8 cellular contexts compared by ENCODE assay signal in genomic region chr10:113381906-113382562, GRCh38.
DNase-seq lines count a peak whose midpoint lies in the region; ATAC-seq, FAIRE-seq and TF ChIP-seq lines count a peak whose summit lies in the region.

No MANE protein-coding gene starts in this region.

- TF ChIP-seq POLR2A in GM12878 (IDR thresholded peaks at IDR 0.05; ENCODE audit: low read depth, low read length): no peak

- FAIRE-seq in GM12878 (lab: Jason Lieb, UNC): no peak

- RAD21 ChIA-PET in GM12878 (lab: Charles Lee; ENCODE audit: unreplicated experiment): no interaction called here

- no peak overlapping the region for H3K9ac ChIP-seq in GM12878 (ENCODE audit: control insufficient read depth, insufficient read depth, low read length)

- H3K27ac ChIP-seq in KOPT-K1 (ENCODE audit: low read depth, low read length, poor library complexity, severe bottlenecking): peak overlapping the region; percentile 84
- H3K27ac ChIP-seq in GM12878 (ENCODE audit: control insufficient read depth, insufficient read depth): no peak overlapping the region

- no peaks in the 10 kb centered on the region for H3K36me3 ChIP-seq in KOPT-K1 (ENCODE audit: insufficient read depth, low read length)
- no peaks in the 10 kb centered on the region for H3K36me3 ChIP-seq in GM12878 (ENCODE audit: control insufficient read depth in 2 of 2, insufficient read depth in 2 of 2, low read length in 1 of 2)

- 14% methylated on average over 11 of the region's 11 CpGs for WGBS in GM12878 (ENCODE audit: insufficient coverage, insufficient replicate concordance, low lambda C conversion rate, missing lambda C conversion rate)

- no peaks in the 10 kb centered on the region for H4K20me1 ChIP-seq in GM12878 (ENCODE audit: control insufficient read depth, insufficient read depth)

- TF ChIP-seq EP300 in GM12878 (IDR thresholded peaks at IDR 0.05; ENCODE audit: borderline replicate concordance in 1 of 2, control insufficient read depth in 1 of 2, low read depth in 2 of 2, low read length in 2 of 2): no peak

- no peak for TF ChIP-seq CTCF in GM12878 (IDR thresholded peaks at IDR 0.05 in 2 of 3, conservative IDR thresholded peaks at IDR 0.05 in 1 of 3; ENCODE audit: control insufficient read depth in 2 of 3, extremely low read depth in 1 of 3, insufficient read depth in 1 of 3, low read depth in 3 of 3, low read length in 3 of 3)

- H3K27me3 ChIP-seq in GM12878 (replicated peaks in 1 of 2; ENCODE audit: control insufficient read depth in 2 of 2, insufficient read depth in 2 of 2, low read length in 1 of 2): peaks cover 3 to 4% of the 10 kb centered on the region in 2 experiments; a peak in 2 of 4 replicates

- in situ Hi-C loops in GM12878 (cut with MboI): loop anchor here (10.0 kb wide), 2 partner anchors 657 to 907 kb away; no protein-coding TSS in a partner anchor

- H3K9me3 ChIP-seq in KOPT-K1 (ENCODE audit: insufficient read depth, low read length, poor library complexity, severe bottlenecking): no peaks in the 10 kb centered on the region
- no peaks in the 10 kb centered on the region for H3K9me3 ChIP-seq in GM12878 (replicated peaks; ENCODE audit: control insufficient read depth, insufficient read depth, low read length)

- no peak for DNase-seq in GM12878 (ENCODE audit: low read depth, low spot score)
- DNase-seq in natural killer cell treated with Interleukin-12 subunit alpha and Interleukin-12 subunit beta and Interleukin-15 and Interleukin-18, amount 100 ng/mL, for 72 hours (ENCODE audit: low spot score): peak; percentile 70
- DNase-seq in NCI-H2196 treated with DMSO at 0.1 percent for 48 hours (lab: John Stamatoyannopoulos, UW; ENCODE audit: unreplicated experiment): no peak
- no peak for DNase-seq in T-helper 9 cell
- no peak for DNase-seq in NCI-H1092 (lab: John Stamatoyannopoulos, UW)
- no peak for DNase-seq in iPS-NIHi7 (ENCODE audit: extremely low spot score)

- no peak for TF ChIP-seq RAD21 in GM12878 (IDR thresholded peaks at IDR 0.05; ENCODE audit: insufficient read depth, low read depth, low read length)

- H3K4me1 Mint-ChIP-seq in natural killer cell treated with Interleukin-12 subunit alpha and Interleukin-12 subunit beta and Interleukin-15 and Interleukin-18, amount 100 ng/mL, for 72 hours (ENCODE audit: low read depth in 2 of 2): peaks cover 19 to 22% of the 10 kb centered on the region in 2 donors

- H3K36me3 Mint-ChIP-seq in natural killer cell treated with Interleukin-12 subunit alpha and Interleukin-12 subunit beta and Interleukin-15 and Interleukin-18, amount 100 ng/mL, for 72 hours: no peaks in the 10 kb centered on the region

- no peaks in the 10 kb centered on the region for H3K79me2 ChIP-seq in GM12878 (ENCODE audit: control insufficient read depth, insufficient read depth, low read length)

- no TSS peak for BruUV-seq in GM12878 (replicated peaks; lab: Mats Ljungman, UMichigan)

- POLR2A ChIA-PET in GM12878 (lab: Charles Lee): no interaction called here

- H2AFZ ChIP-seq in GM12878 (ENCODE audit: control insufficient read depth, low read depth, low read length): no peak overlapping the region

- no peak overlapping the region for H3K4me2 ChIP-seq in GM12878 (ENCODE audit: control insufficient read depth, insufficient read depth)

- H3K4me1 ChIP-seq in GM12878 (ENCODE audit: control insufficient read depth, insufficient read depth, low read length): no peaks in the 10 kb centered on the region

- intact Hi-C loops in GM12878 (cut with micrococcal nuclease; ENCODE audit: unreplicated experiment): no loop called here

- CTCF ChIA-PET in GM12878 (lab: Yijun Ruan, JAX): interaction anchor here (2.0 kb wide), 1 partner anchor 660 kb away, joined by 8 read pairs; no protein-coding TSS in a partner anchor

- peak; percentile 51 for ATAC-seq in GM19043 (IDR thresholded peaks at IDR 0.05; ENCODE audit: low read depth, unreplicated experiment)
- peak; percentile 42; the same call in 1 of the 3 replicates for ATAC-seq in GM12878
- ATAC-seq in natural killer cell treated with Interleukin-12 subunit alpha and Interleukin-12 subunit beta and Interleukin-15 and Interleukin-18, amount 100 ng/mL, for 72 hours: peak; percentile 82 to 84

- SMC1A ChIA-PET in GM12878 (lab: Charles Lee; ENCODE audit: uncharacterized antibody, unreplicated experiment): no interaction called here

- H3K27ac Mint-ChIP-seq in natural killer cell treated with Interleukin-12 subunit alpha and Interleukin-12 subunit beta and Interleukin-15 and Interleukin-18, amount 100 ng/mL, for 72 hours: peak overlapping the region; percentile 79 to 98

- peak overlapping the region; percentile 88 for H3K4me3 Mint-ChIP-seq in natural killer cell treated with Interleukin-12 subunit alpha and Interleukin-12 subunit beta and Interleukin-15 and Interleukin-18, amount 100 ng/mL, for 72 hours

- no peaks in the 10 kb centered on the region for H3K9me3 Mint-ChIP-seq in natural killer cell treated with Interleukin-12 subunit alpha and Interleukin-12 subunit beta and Interleukin-15 and Interleukin-18, amount 100 ng/mL, for 72 hours

- H3K27me3 Mint-ChIP-seq in natural killer cell treated with Interleukin-12 subunit alpha and Interleukin-12 subunit beta and Interleukin-15 and Interleukin-18, amount 100 ng/mL, for 72 hours: peaks cover 9 to 13% of the 10 kb centered on the region in 2 donors

- H3K4me3 ChIP-seq in GM12878: no peak overlapping the region

TF ChIP-seq in GM12878, 131 proteins besides CTCF, POLR2A, EP300 and RAD21:
- TF ChIP-seq EGR1 (IDR thresholded peaks at IDR 0.05; ENCODE audit: borderline replicate concordance in 1 of 2, low read depth in 2 of 2, low read length in 2 of 2) (no peak), NR2F1 (conservative IDR thresholded peaks at IDR 0.05) (no peak), STAT1 (conservative IDR thresholded peaks at IDR 0.05) (no peak), PAX8 (IDR thresholded peaks at IDR 0.05) (no peak), TCF3 (IDR thresholded peaks at IDR 0.05; ENCODE audit: borderline replicate concordance, insufficient read depth, low read depth, low read length) (no peak), HDGF (IDR thresholded peaks at IDR 0.05) (no peak), TCF12 (IDR thresholded peaks at IDR 0.05; ENCODE audit: low read depth, low read length) (no peak), ZNF217 (IDR thresholded peaks at IDR 0.05) (no peak), CEBPB (IDR thresholded peaks at IDR 0.05; ENCODE audit: borderline replicate concordance in 1 of 2, low read depth in 2 of 2, low read length in 2 of 2) (no peak), FOXK2 (IDR thresholded peaks at IDR 0.05) (no peak), KLF5 (IDR thresholded peaks at IDR 0.05; ENCODE audit: partially characterized antibody) (no peak), ZZZ3 (IDR thresholded peaks at IDR 0.05; ENCODE audit: control insufficient read depth, insufficient read length, low read depth) (no peak), TBL1XR1 (IDR thresholded peaks at IDR 0.05; ENCODE audit: low read depth, low read length) (no peak), E2F4 (IDR thresholded peaks at IDR 0.05; ENCODE audit: low read depth, low read length) (no peak), RCOR1 (conservative IDR thresholded peaks at IDR 0.05; ENCODE audit: low read depth, low read length) (no peak), IRF5 (IDR thresholded peaks at IDR 0.05; ENCODE audit: borderline replicate concordance) (no peak), ZBTB4 (CRISPR knock-in tag; IDR thresholded peaks at IDR 0.05) (no peak)
